20 cellular contexts compared by ENCODE assay signal in the genomic region with DNA sequence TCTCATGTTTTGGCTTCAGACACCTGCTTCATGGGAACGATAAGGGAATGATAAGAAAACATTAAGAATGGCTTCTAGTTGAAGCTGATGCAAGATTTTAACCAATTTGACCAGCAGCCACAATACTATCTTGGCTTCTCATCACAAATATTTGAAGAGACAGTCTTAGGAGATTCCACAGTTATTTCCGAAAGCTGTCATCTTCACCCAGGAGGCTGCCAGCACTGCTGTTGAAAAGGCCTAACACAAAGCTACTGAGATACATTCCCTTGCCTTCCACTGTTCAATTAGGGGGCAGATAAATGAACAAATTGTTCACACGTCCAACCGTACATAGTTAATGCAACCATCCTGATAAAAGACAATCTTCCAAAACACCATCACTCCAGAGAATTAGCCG.
A peak's percentile ranks its signal among the peaks of the same experiment; 100 is the strongest.
DNase-seq lines count a peak whose midpoint lies in the region; ATAC-seq and TF ChIP-seq lines count a peak whose summit lies in the region.
"Had no signal": no experiment of that assay in that cellular context is flagged by ENCODE, and none has a peak within 500 bp of the region (broad histone marks: within the 10 kb centered on the region; RNA-seq: fewer than 3 reads in every experiment).

No MANE protein-coding gene starts in this region.

- peaks cover 8% of the 10 kb centered on the region for H3K27me3 Mint-ChIP-seq in CD8-positive, alpha-beta T cell (ENCODE audit: low read depth)
- H3K27me3 Mint-ChIP-seq in activated CD4-positive, alpha-beta T cell treated with anti-CD3 and anti-CD28 coated beads, Interleukin-2, amount 10 ng/mL, durations not matched to agents 24 days and 14 days: no peaks in the 10 kb centered on the region

- no peak overlapping the region for H3K4me3 ChIP-seq in SK-N-SH (ENCODE audit: low read depth in 2 of 2, low read length in 1 of 2)
- no peak overlapping the region for H3K4me3 ChIP-seq in GM23248
- H3K4me3 ChIP-seq in endocrine pancreas (ENCODE audit: control insufficient read depth, insufficient read depth, low read length): peak overlapping the region; percentile 5
- H3K4me3 ChIP-seq in CD8-positive, alpha-beta T cell (ENCODE audit: low read depth, low read length): no peak overlapping the region
- H3K4me3 ChIP-seq: BLaER1 treated with 17β-estradiol and CSF1 and Interleukin-3, amounts not matched to agents 10 nM and 100 nM had no signal

- H3K79me2 ChIP-seq in SK-N-SH (ENCODE audit: insufficient read depth) (no peaks in the 10 kb centered on the region), GM23248 (ENCODE audit: insufficient read depth) (no peaks in the 10 kb centered on the region)

- no peaks in the 10 kb centered on the region for H3K27me3 ChIP-seq in SK-N-SH (ENCODE audit: insufficient read depth)
- H3K27me3 ChIP-seq in GM23248 (replicated peaks; ENCODE audit: insufficient read depth): 0 out of 2 replicates have a peak, but pooled peaks cover 9% of the 10 kb centered on the region
- no peaks in the 10 kb centered on the region for H3K27me3 ChIP-seq in endocrine pancreas (ENCODE audit: control insufficient read depth, insufficient read depth, low read length)
- H3K27me3 ChIP-seq in CD8-positive, alpha-beta T cell (ENCODE audit: insufficient read depth, low read length): no peaks in the 10 kb centered on the region
- H3K27me3 ChIP-seq: BE2C had no signal

- H3K4me1 ChIP-seq in SK-N-SH (ENCODE audit: control insufficient read depth in 1 of 2, insufficient read depth in 2 of 2, low read depth in 1 of 2, low read length in 1 of 2) (peaks cover 10 to 25% of the 10 kb centered on the region in 2 experiments; a peak in 3 of 4 replicates), GM23248 (ENCODE audit: insufficient read depth) (peaks cover 16% of the 10 kb centered on the region), endocrine pancreas (ENCODE audit: control insufficient read depth, insufficient read depth, low read length) (no peaks in the 10 kb centered on the region)
- no peaks in the 10 kb centered on the region for H3K4me1 ChIP-seq in CD8-positive, alpha-beta T cell (ENCODE audit: insufficient read depth, low read length)

- in situ Hi-C loops in GM23248 (cut with MboI): no loop called here

- no peak for TF ChIP-seq CTCF in SK-N-SH (IDR thresholded peaks at IDR 0.05)
- TF ChIP-seq CTCF in CD8-positive, alpha-beta T cell (IDR thresholded peaks at IDR 0.05): no peak

- no peak overlapping the region for H3K4me3 Mint-ChIP-seq in CD8-positive, alpha-beta T cell
- H3K4me3 Mint-ChIP-seq in activated CD4-positive, alpha-beta T cell treated with anti-CD3 and anti-CD28 coated beads, Interleukin-2, amount 10 ng/mL, durations not matched to agents 24 days and 14 days: no peak overlapping the region
- H3K4me3 Mint-ChIP-seq: CD4-positive, alpha-beta T cell had no signal

- H3K9me3 Mint-ChIP-seq in CD8-positive, alpha-beta T cell: no peaks in the 10 kb centered on the region
- no peaks in the 10 kb centered on the region for H3K9me3 Mint-ChIP-seq in activated CD4-positive, alpha-beta T cell treated with anti-CD3 and anti-CD28 coated beads, Interleukin-2, amount 10 ng/mL, durations not matched to agents 24 days and 14 days
- H3K9me3 Mint-ChIP-seq: CD4-positive, alpha-beta T cell had no signal

- peaks cover 7% of the 10 kb centered on the region for H3F3A ChIP-seq in SK-N-SH (replicated peaks; ENCODE audit: insufficient read depth)
- peaks cover 3% of the 10 kb centered on the region; the same call in 1 of the 2 replicates for H3F3A ChIP-seq in GM23248 (ENCODE audit: insufficient read depth)

- H4K20me1 ChIP-seq in SK-N-SH (ENCODE audit: insufficient read depth) (no peaks in the 10 kb centered on the region), GM23248 (ENCODE audit: insufficient read depth) (no peaks in the 10 kb centered on the region)
- H4K20me1 ChIP-seq: BLaER1 treated with 17β-estradiol and CSF1 and Interleukin-3, amounts not matched to agents 10 nM and 100 nM had no signal

- CTCF ChIA-PET in SK-N-SH (lab: Yijun Ruan, JAX): no interaction called here
- CTCF ChIA-PET in CD8-positive, alpha-beta T cell (lab: Charles Lee): no interaction called here

- WGBS in SK-N-SH (ENCODE audit: low lambda C conversion rate): 88% methylated on average over 5 of the region's 5 CpGs
- WGBS in GM23248 (ENCODE audit: low coverage in 1 of 2, low lambda C conversion rate in 2 of 2, missing lambda C conversion rate in 2 of 2), 2 experiments: 28 to 33% methylated on average over 5 of the region's 5 CpGs

- H3K36me3 ChIP-seq in SK-N-SH (replicated peaks in 1 of 2; ENCODE audit: control insufficient read depth in 1 of 2, insufficient read depth in 2 of 2, low read length in 1 of 2): no peaks in the 10 kb centered on the region
- no peaks in the 10 kb centered on the region for H3K36me3 ChIP-seq in GM23248 (ENCODE audit: low read depth)
- H3K36me3 ChIP-seq in endocrine pancreas (ENCODE audit: control insufficient read depth, insufficient read depth, low read length): no peaks in the 10 kb centered on the region
- no peaks in the 10 kb centered on the region for H3K36me3 ChIP-seq in CD8-positive, alpha-beta T cell (ENCODE audit: insufficient read depth, low read length)
- H3K36me3 ChIP-seq: BE2C had no signal

- TF ChIP-seq RAD21 in SK-N-SH (IDR thresholded peaks at IDR 0.05; ENCODE audit: low read length): no peak

- no peaks in the 10 kb centered on the region for H3K4me1 Mint-ChIP-seq in CD8-positive, alpha-beta T cell (ENCODE audit: low read depth)
- H3K4me1 Mint-ChIP-seq in activated CD4-positive, alpha-beta T cell treated with anti-CD3 and anti-CD28 coated beads, Interleukin-2, amount 10 ng/mL, durations not matched to agents 24 days and 14 days: no peaks in the 10 kb centered on the region

- intact Hi-C loops in CD8-positive, alpha-beta T cell (cut with DNase I, micrococcal nuclease): no loop called here
- intact Hi-C loops in activated CD4-positive, alpha-beta T cell treated with anti-CD3 and anti-CD28 coated beads, Interleukin-2, amount 10 ng/mL, durations not matched to agents 24 days and 14 days (cut with micrococcal nuclease): no loop called here

- H3K27ac Mint-ChIP-seq in CD8-positive, alpha-beta T cell: no peak overlapping the region
- H3K27ac Mint-ChIP-seq in activated CD4-positive, alpha-beta T cell treated with anti-CD3 and anti-CD28 coated beads, Interleukin-2, amount 10 ng/mL, durations not matched to agents 24 days and 14 days: no peak overlapping the region
- H3K27ac Mint-ChIP-seq: CD4-positive, alpha-beta T cell had no signal

- TF ChIP-seq EP300 in SK-N-SH (IDR thresholded peaks at IDR 0.05; ENCODE audit: borderline replicate concordance in 1 of 2, low read depth in 1 of 2, low read length in 1 of 2): no peak

- POLR2A ChIA-PET in SK-N-SH (lab: Yijun Ruan, JAX): no interaction called here
- POLR2A ChIA-PET in CD8-positive, alpha-beta T cell (lab: Charles Lee): no interaction called here

- no peak overlapping the region for H2AFZ ChIP-seq in SK-N-SH (ENCODE audit: low read depth)
- no peak overlapping the region for H2AFZ ChIP-seq in GM23248

- H3K9me3 ChIP-seq in SK-N-SH (no peaks in the 10 kb centered on the region), GM23248 (ENCODE audit: low read depth) (no peaks in the 10 kb centered on the region), endocrine pancreas (ENCODE audit: control insufficient read depth, low read length) (no peaks in the 10 kb centered on the region)
- H3K9me3 ChIP-seq in CD8-positive, alpha-beta T cell (ENCODE audit: low read length): no peaks in the 10 kb centered on the region
- H3K9me3 ChIP-seq: BE2C had no signal

- H3K9me2 ChIP-seq in SK-N-SH (no peaks in the 10 kb centered on the region), GM23248 (ENCODE audit: insufficient read depth) (no peaks in the 10 kb centered on the region)

- peak overlapping the region in 1 of 2 experiments; percentile 14; a peak in 2 of 4 replicates for H3K27ac ChIP-seq in SK-N-SH (ENCODE audit: low read depth in 2 of 2, low read length in 1 of 2)
- no peak overlapping the region for H3K27ac ChIP-seq in GM23248
- no peak overlapping the region for H3K27ac ChIP-seq in CD8-positive, alpha-beta T cell (ENCODE audit: low read depth, low read length)
- H3K27ac ChIP-seq: 22Rv1; BLaER1 treated with 17β-estradiol and CSF1 and Interleukin-3, amounts not matched to agents 10 nM and 100 nM had no signal

- H3K9ac ChIP-seq in SK-N-SH (no peak overlapping the region), GM23248 (no peak overlapping the region), endocrine pancreas (ENCODE audit: control insufficient read depth, insufficient read depth, low read length) (no peak overlapping the region)
- H3K9ac ChIP-seq: BLaER1 treated with 17β-estradiol and CSF1 and Interleukin-3, amounts not matched to agents 10 nM and 100 nM had no signal

- ATAC-seq in SK-N-SH treated with all-trans-retinoic acid at 6 μM for 48 hours: no peak; the same call in 1 of the 3 replicates
- ATAC-seq in HG03175 (IDR thresholded peaks at IDR 0.05; ENCODE audit: unreplicated experiment): no peak
- ATAC-seq in CD8-positive, alpha-beta T cell: no peak

- H3K36me3 Mint-ChIP-seq in CD8-positive, alpha-beta T cell: no peaks in the 10 kb centered on the region
- H3K36me3 Mint-ChIP-seq in activated CD4-positive, alpha-beta T cell treated with anti-CD3 and anti-CD28 coated beads, Interleukin-2, amount 10 ng/mL, durations not matched to agents 24 days and 14 days (ENCODE audit: low read depth): no peaks in the 10 kb centered on the region
- H3K36me3 Mint-ChIP-seq: CD14-positive monocyte had no signal

- H3K4me2 ChIP-seq in SK-N-SH (no peak overlapping the region), GM23248 (ENCODE audit: unreplicated experiment) (no peak overlapping the region)
- H3K4me2 ChIP-seq: BLaER1 treated with 17β-estradiol and CSF1 and Interleukin-3, amounts not matched to agents 10 nM and 100 nM had no signal

- DNase-seq in SK-N-SH (no peak), GM23248 (peak; percentile 46)
- DNase-seq in stimulated activated naive CD4-positive, alpha-beta T cell treated with Interleukin-2 at 50 U/mL for 16 hours (lab: John Stamatoyannopoulos, UW): no peak
- DNase-seq in CD8-positive, alpha-beta T cell: no peak
- DNase-seq in activated CD4-positive, alpha-beta T cell treated with anti-CD3 and anti-CD28 coated beads, Interleukin-2, amount 10 ng/mL, durations not matched to agents 24 days and 14 days: no peak
- DNase-seq: AML-193; BE2C; Calu3; CD4-positive, alpha-beta T cell; COR-L47; DMS53; DMS79 treated with DMSO at 0.1 percent for 48 hours; H7; HCEC 1CT had no signal

TF ChIP-seq in SK-N-SH, 30 proteins besides CTCF, POLR2A, EP300 and RAD21 (continues in another document):
- no peak for TF ChIP-seq NRF1 (IDR thresholded peaks at IDR 0.05; ENCODE audit: low read depth, low read length)
